In genomic region chr13:71577127-71577526, GRCh38 we compare ENCODE assay signal across 26 cellular contexts.
DNase-seq lines count a peak whose midpoint lies in the region; ATAC-seq and TF ChIP-seq lines count a peak whose summit lies in the region.
"Had no signal": no experiment of that assay in that cellular context is flagged by ENCODE, and none has a peak within 500 bp of the region (broad histone marks: within the 10 kb centered on the region; RNA-seq: fewer than 3 reads in every experiment).

No MANE protein-coding gene starts in this region.

- H3K27me3 ChIP-seq in RWPE2 (ENCODE audit: insufficient read depth, poor library complexity, severe bottlenecking) (no peaks in the 10 kb centered on the region), left lung (no peaks in the 10 kb centered on the region)
- H3K27me3 ChIP-seq: heart left ventricle, MG63, pancreas, stomach, tibial artery had no signal

- DNase-seq in HK-2 (ENCODE audit: unreplicated experiment) (peak; percentile 25), RWPE2 (ENCODE audit: low spot score) (no peak), epithelial cell of prostate (ENCODE audit: low read depth, low spot score) (peak; percentile 0), nephron progenitor cell (no peak), left lung (no peak), CD14-positive monocyte (ENCODE audit: low spot score) (no peak)
- no peak for DNase-seq in activated effector memory CD4-positive, alpha-beta T cell treated with Interleukin-2 at 50 U/mL for 16 hours
- DNase-seq: activated CD4-positive, alpha-beta T cell treated with anti-CD3 and anti-CD28 coated beads for 1 hour; activated gamma-delta T cell treated with Interleukin-2 at 50 U/mL for 16 hours; activated naive CD8-positive, alpha-beta T cell treated with anti-CD3 and anti-CD28 coated beads, Interleukin-2, amount 50 U/mL, for 24 hours; activated T-cell treated with anti-CD3 and anti-CD28 coated beads, Interleukin-2, amount 50 U/mL, for 1 hour; C1 segment of cervical spinal cord; Calu3; caudate nucleus; dermis blood vessel endothelial cell; heart left ventricle; HFFc6; MG63; naive thymus-derived CD4-positive, alpha-beta T cell; NCI-H1417 treated with DMSO at 0.1 percent for 48 hours; NCI-H446 treated with DMSO at 0.1 percent for 48 hours; pancreas; SHP77 treated with DMSO at 0.1 percent for 48 hours; stomach; tibial artery had no signal

- peaks cover 6% of the 10 kb centered on the region for H3K4me1 ChIP-seq in RWPE2 (ENCODE audit: insufficient read depth, poor library complexity, severe bottlenecking)
- no peaks in the 10 kb centered on the region for H3K4me1 ChIP-seq in left lung
- H3K4me1 ChIP-seq: heart left ventricle, pancreas, stomach, tibial artery had no signal

- H3K9me3 ChIP-seq in RWPE2 (ENCODE audit: severe bottlenecking) (no peaks in the 10 kb centered on the region), left lung (no peaks in the 10 kb centered on the region)
- H3K9me3 ChIP-seq: heart left ventricle, MG63, pancreas, stomach, tibial artery had no signal

- ATAC-seq in RWPE2 (ENCODE audit: low read depth) (peak; percentile 68), left lung (no peak)
- ATAC-seq in activated CD4-positive, CD25-positive, alpha-beta regulatory T cell treated with anti-CD3 and anti-CD28 coated beads, Interleukin-2, amount 50 U/mL, for 24 hours = no peak
- ATAC-seq: activated naive CD8-positive, alpha-beta T cell treated with anti-CD3 and anti-CD28 coated beads, Interleukin-2, amount 50 U/mL, for 24 hours; heart left ventricle; naive thymus-derived CD4-positive, alpha-beta T cell; pancreas had no signal

- no peak overlapping the region for H3K4me3 ChIP-seq in RWPE2 (ENCODE audit: severe bottlenecking)
- H3K4me3 ChIP-seq in left lung = no peak overlapping the region
- H3K4me3 ChIP-seq: heart left ventricle, MG63, pancreas, stomach, tibial artery had no signal

- no peaks in the 10 kb centered on the region for H3K36me3 ChIP-seq in RWPE2 (ENCODE audit: low read depth)
- no peaks in the 10 kb centered on the region for H3K36me3 ChIP-seq in left lung
- H3K36me3 ChIP-seq: MG63, pancreas, stomach, tibial artery had no signal

- no peaks in the 10 kb centered on the region for H3K9me3 Mint-ChIP-seq in nephron progenitor cell
- H3K9me3 Mint-ChIP-seq in CD14-positive monocyte = peaks cover 0 to 3% (median 2%) of the 10 kb centered on the region in 7 donors
- H3K9me3 Mint-ChIP-seq: activated naive CD8-positive, alpha-beta T cell treated with anti-CD3 and anti-CD28 coated beads, Interleukin-2, amount 50 U/mL, for 24 hours had no signal

- H3K27ac Mint-ChIP-seq in nephron progenitor cell (peak overlapping the region; percentile 33), CD14-positive monocyte (peak overlapping the region in 1 of 7 donors; percentile 21)
- H3K27ac Mint-ChIP-seq: activated naive CD8-positive, alpha-beta T cell treated with anti-CD3 and anti-CD28 coated beads, Interleukin-2, amount 50 U/mL, for 24 hours; HFFc6; naive thymus-derived CD4-positive, alpha-beta T cell had no signal

- no peak for TF ChIP-seq CTCF in RWPE2 (IDR thresholded peaks at IDR 0.05; ENCODE audit: poor library complexity, severe bottlenecking)
- no peak for TF ChIP-seq CTCF in nephron progenitor cell (IDR thresholded peaks at IDR 0.05)
- no peak for TF ChIP-seq CTCF in left lung (IDR thresholded peaks at IDR 0.05)
- no peak for TF ChIP-seq CTCF in CD14-positive monocyte (IDR thresholded peaks at IDR 0.05)

- intact Hi-C loops in left lung (cut with DNase I) (no loop called here), CD14-positive monocyte (cut with micrococcal nuclease) (no loop called here)

- H3K36me3 Mint-ChIP-seq in nephron progenitor cell (ENCODE audit: low read depth) (peaks cover 10% of the 10 kb centered on the region), CD14-positive monocyte (peaks cover 0 to 4% of the 10 kb centered on the region in 2 donors)
- H3K36me3 Mint-ChIP-seq: naive thymus-derived CD4-positive, alpha-beta T cell had no signal

- no peak overlapping the region for H3K27ac ChIP-seq in RWPE2 (ENCODE audit: poor library complexity, severe bottlenecking)
- H3K27ac ChIP-seq in epithelial cell of prostate = no peak overlapping the region
- H3K27ac ChIP-seq in left lung = no peak overlapping the region
- H3K27ac ChIP-seq: heart left ventricle, pancreas, stomach, tibial artery had no signal

- H3K27me3 Mint-ChIP-seq in nephron progenitor cell (ENCODE audit: low read depth, poor library complexity) (peaks cover 4% of the 10 kb centered on the region), CD14-positive monocyte (ENCODE audit: low read depth in 3 of 3) (no peaks in the 10 kb centered on the region)
- H3K27me3 Mint-ChIP-seq: activated naive CD8-positive, alpha-beta T cell treated with anti-CD3 and anti-CD28 coated beads, Interleukin-2, amount 50 U/mL, for 24 hours; naive thymus-derived CD4-positive, alpha-beta T cell had no signal

- peaks cover 6% of the 10 kb centered on the region for H3K4me1 Mint-ChIP-seq in nephron progenitor cell
- H3K4me1 Mint-ChIP-seq in CD14-positive monocyte = no peaks in the 10 kb centered on the region
- H3K4me1 Mint-ChIP-seq: activated naive CD8-positive, alpha-beta T cell treated with anti-CD3 and anti-CD28 coated beads, Interleukin-2, amount 50 U/mL, for 24 hours; naive thymus-derived CD4-positive, alpha-beta T cell had no signal

- no peak overlapping the region for H3K4me3 Mint-ChIP-seq in nephron progenitor cell
- no peak overlapping the region for H3K4me3 Mint-ChIP-seq in CD14-positive monocyte
- H3K4me3 Mint-ChIP-seq: activated naive CD8-positive, alpha-beta T cell treated with anti-CD3 and anti-CD28 coated beads, Interleukin-2, amount 50 U/mL, for 24 hours; HFFc6; naive thymus-derived CD4-positive, alpha-beta T cell had no signal

Comparison
In these comparisons a context has a peak if more than half of its experiments do, and no peak if none do; other contexts are left out.
1. DNase-seq: peak in HK-2 (single experiment) and epithelial cell of prostate (single experiment); none in RWPE2 (single experiment), nephron progenitor cell (single experiment), activated effector memory CD4-positive, alpha-beta T cell treated with Interleukin-2 at 50 U/mL for 16 hours (single experiment), left lung (0 of 2) and CD14-positive monocyte (single experiment).